ENCODE assay signal across 8 cellular contexts in genomic region chr5:68661237-68661636, GRCh38.
DNase-seq lines count a peak whose midpoint lies in the region; ATAC-seq, FAIRE-seq and TF ChIP-seq lines count a peak whose summit lies in the region.

No MANE protein-coding gene starts in this region.

- DNase-seq in AG20443 (ENCODE audit: low spot score): peak; percentile 53
- DNase-seq in Karpas-422: peak; percentile 68
- DNase-seq in endothelial cell of umbilical vein (ENCODE audit: low read depth, low spot score): no peak
- DNase-seq in stimulated activated CD4-positive, alpha-beta T cell treated with anti-CD3 and anti-CD28 coated beads, TNF-alpha, amount 100 ng/mL, for 48 hours (ENCODE audit: low read depth in 3 of 3): peak in 2 of 3 donors; percentile 3 to 9
- no peak for DNase-seq in middle frontal gyrus (ENCODE audit: extremely low spot score, low spot score)
- no peak for DNase-seq in NCI-H128 (lab: John Stamatoyannopoulos, UW; ENCODE audit: unreplicated experiment)

- FAIRE-seq in endothelial cell of umbilical vein (lab: Jason Lieb, UNC): no peak

- dilution Hi-C loops in endothelial cell of umbilical vein (cut with MboI; ENCODE audit: extremely low pct_ligation_motif_present, low sequenced_read_pairs): no loop called here

- H3K9ac ChIP-seq in Karpas-422 (ENCODE audit: low read length) (no peak overlapping the region), endothelial cell of umbilical vein (replicated peaks; ENCODE audit: extremely low read depth, insufficient read depth, low read length) (no peak overlapping the region)

- intact Hi-C loops in endothelial cell of umbilical vein (cut with micrococcal nuclease): no loop called here

- H3K4me1 ChIP-seq in Karpas-422 (ENCODE audit: low read length): no peaks in the 10 kb centered on the region
- no peaks in the 10 kb centered on the region for H3K4me1 ChIP-seq in endothelial cell of umbilical vein (ENCODE audit: control insufficient read depth, extremely low read depth, insufficient read depth, low read length)

- peak; percentile 8 to 24 for TF ChIP-seq CTCF in endothelial cell of umbilical vein (IDR thresholded peaks at IDR 0.05; ENCODE audit: extremely low read depth in 1 of 2, insufficient read depth in 1 of 2, low read depth in 1 of 2, low read length in 2 of 2)

- H3K27ac ChIP-seq in Karpas-422 (ENCODE audit: low read length) (no peak overlapping the region), endothelial cell of umbilical vein (ENCODE audit: insufficient read depth, low read depth, low read length) (no peak overlapping the region)

- H3K9me3 ChIP-seq in Karpas-422 (ENCODE audit: low read length) (no peaks in the 10 kb centered on the region), endothelial cell of umbilical vein (replicated peaks; ENCODE audit: control insufficient read depth, insufficient read depth, low read length) (no peaks in the 10 kb centered on the region)

- H2AFZ ChIP-seq in Karpas-422 (ENCODE audit: low read length) (no peak overlapping the region), endothelial cell of umbilical vein (ENCODE audit: low read depth, low read length) (no peak overlapping the region)

- H3K79me2 ChIP-seq in Karpas-422 (ENCODE audit: low read length): no peaks in the 10 kb centered on the region
- H3K79me2 ChIP-seq in endothelial cell of umbilical vein (ENCODE audit: control insufficient read depth, insufficient read depth, low read length): no peaks in the 10 kb centered on the region

- BruUV-seq in endothelial cell of umbilical vein (replicated peaks; lab: Mats Ljungman, UMichigan): no TSS peak

- ATAC-seq in GM18511 (IDR thresholded peaks at IDR 0.05; ENCODE audit: unreplicated experiment) (peak; percentile 76), GM21526 (IDR thresholded peaks at IDR 0.05; ENCODE audit: low FRiP score, unreplicated experiment) (no peak)

- POLR2A ChIA-PET in endothelial cell of umbilical vein (lab: Charles Lee): no interaction called here

- CTCF ChIA-PET in endothelial cell of umbilical vein (lab: Charles Lee): interaction anchor here (3.3 kb wide), 1 partner anchor 375 kb away, joined by 16 read pairs; no protein-coding TSS in a partner anchor

- H3K27me3 ChIP-seq in Karpas-422 (ENCODE audit: low read length): peaks cover 3% of the 10 kb centered on the region; the same call in 1 of the 2 replicates
- no peaks in the 10 kb centered on the region for H3K27me3 ChIP-seq in endothelial cell of umbilical vein (ENCODE audit: control insufficient read depth in 2 of 2, insufficient read depth in 2 of 2, low read length in 2 of 2)

- no peak for TF ChIP-seq POLR2A in endothelial cell of umbilical vein (IDR thresholded peaks at IDR 0.05; ENCODE audit: low read depth, low read length)

- H3K9me1 ChIP-seq in endothelial cell of umbilical vein (replicated peaks; ENCODE audit: control insufficient read depth, extremely low read depth, insufficient read depth, low read length): no peaks in the 10 kb centered on the region

- H3K4me3 ChIP-seq in Karpas-422 (ENCODE audit: low read length) (no peak overlapping the region), endothelial cell of umbilical vein (replicated peaks in 1 of 3; ENCODE audit: insufficient read depth in 1 of 3, low read depth in 1 of 3, low read length in 3 of 3) (no peak overlapping the region)

- H4K20me1 ChIP-seq in Karpas-422 (ENCODE audit: insufficient read depth, low read depth, low read length) (no peaks in the 10 kb centered on the region), endothelial cell of umbilical vein (replicated peaks; ENCODE audit: control insufficient read depth, extremely low read depth, insufficient read depth, low read length) (no peaks in the 10 kb centered on the region)

- H3K36me3 ChIP-seq in Karpas-422 (ENCODE audit: insufficient read depth, low read length): no peaks in the 10 kb centered on the region
- no peaks in the 10 kb centered on the region for H3K36me3 ChIP-seq in endothelial cell of umbilical vein (ENCODE audit: control insufficient read depth in 2 of 2, extremely low read depth in 1 of 2, insufficient read depth in 2 of 2, low read length in 2 of 2)

- H3K4me2 ChIP-seq in Karpas-422 (ENCODE audit: low read depth, low read length, poor library complexity, severe bottlenecking) (no peak overlapping the region), endothelial cell of umbilical vein (ENCODE audit: insufficient read depth, low read length) (no peak overlapping the region)

- no peaks in the 10 kb centered on the region for H3K9me2 ChIP-seq in Karpas-422 (replicated peaks; ENCODE audit: insufficient read depth, low read length)

TF ChIP-seq in endothelial cell of umbilical vein, 7 proteins besides CTCF, POLR2A, EP300 and RAD21:
- TF ChIP-seq JUN (IDR thresholded peaks at IDR 0.05; ENCODE audit: borderline replicate concordance, insufficient read depth, insufficient read length, low read depth) (no peak), POLR2AphosphoS5 (IDR thresholded peaks at IDR 0.05; ENCODE audit: insufficient read depth, low read depth, low read length) (no peak), MYC (IDR thresholded peaks at IDR 0.05; ENCODE audit: low read depth, low read length) (no peak), GATA2 (IDR thresholded peaks at IDR 0.05; ENCODE audit: insufficient read depth, insufficient read length, low read depth, low read length) (no peak), FOS (IDR thresholded peaks at IDR 0.05; ENCODE audit: borderline replicate concordance, insufficient read depth, low read length) (no peak), EZH2 (IDR thresholded peaks at IDR 0.05; ENCODE audit: borderline replicate concordance, low read depth, low read length, severe bottlenecking) (no peak)
- TF ChIP-seq, protein P1, sequence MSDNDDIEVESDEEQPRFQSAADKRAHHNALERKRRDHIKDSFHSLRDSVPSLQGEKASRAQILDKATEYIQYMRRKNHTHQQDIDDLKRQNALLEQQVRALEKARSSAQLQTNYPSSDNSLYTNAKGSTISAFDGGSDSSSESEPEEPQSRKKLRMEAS (IDR thresholded peaks at IDR 0.05; ENCODE audit: insufficient read depth, insufficient read length): no peak

Comparison
In these comparisons a context has a peak if more than half of its experiments do, and no peak if none do; other contexts are left out.
1. DNase-seq: peak in AG20443 (single experiment), Karpas-422 (single experiment) and stimulated activated CD4-positive, alpha-beta T cell treated with anti-CD3 and anti-CD28 coated beads, TNF-alpha, amount 100 ng/mL, for 48 hours (2 of 3); none in endothelial cell of umbilical vein (single experiment), middle frontal gyrus (single experiment) and NCI-H128 (single experiment).